In genomic region chr12:108802666-108803036, GRCh38 we compare ENCODE assay signal across 9 cellular contexts. TPM values are rescaled to one million over a fixed set of nuclear protein-coding genes. Genes with fewer than 3 reads are reported as not detected.
DNase-seq lines count a peak whose midpoint lies in the region; ATAC-seq and TF ChIP-seq lines count a peak whose summit lies in the region.
"Had no signal": no experiment of that assay in that cellular context is flagged by ENCODE, and none has a peak within 500 bp of the region (broad histone marks: within the 10 kb centered on the region; RNA-seq: fewer than 3 reads in every experiment).

No MANE protein-coding gene starts in this region.

- H3K79me2 ChIP-seq in fibroblast of lung (ENCODE audit: control insufficient read depth, insufficient read depth, low read length) = peaks cover 20% of the 10 kb centered on the region

- TF ChIP-seq CTCF in heart left ventricle (IDR thresholded peaks at IDR 0.05) (no peak), fibroblast of lung (conservative IDR thresholded peaks at IDR 0.05 in 1 of 2, IDR thresholded peaks at IDR 0.05 in 1 of 2; ENCODE audit: low read depth in 1 of 2, low read length in 2 of 2) (no peak), neutrophil (IDR thresholded peaks at IDR 0.05) (no peak)

- peak overlapping the region; percentile 65 to 96 (median 88) for H3K27ac ChIP-seq in heart left ventricle
- H3K27ac ChIP-seq in fibroblast of lung (ENCODE audit: insufficient read depth, low read length) = peak overlapping the region; percentile 96
- H3K27ac ChIP-seq in neutrophil = peak overlapping the region; percentile 65
- peak overlapping the region; percentile 87 for H3K27ac ChIP-seq in urinary bladder (ENCODE audit: low read depth)

- H3K27me3 ChIP-seq in heart left ventricle (no peaks in the 10 kb centered on the region), fibroblast of lung (ENCODE audit: control insufficient read depth, insufficient read depth, low read length) (no peaks in the 10 kb centered on the region), neutrophil (no peaks in the 10 kb centered on the region)

- H3K4me1 ChIP-seq in heart left ventricle = peaks cover 10 to 90% (median 59%) of the 10 kb centered on the region in 12 donors
- H3K4me1 ChIP-seq in fibroblast of lung (ENCODE audit: control insufficient read depth, extremely low read depth, insufficient read depth, low read length) = peaks cover 52% of the 10 kb centered on the region
- peaks cover 8 to 9% of the 10 kb centered on the region in 2 experiments for H3K4me1 ChIP-seq in neutrophil (ENCODE audit: control insufficient read depth in 1 of 2, insufficient read depth in 1 of 2, low read depth in 1 of 2, low read length in 1 of 2)
- H3K4me1 ChIP-seq in urinary bladder (ENCODE audit: insufficient read depth) = no peaks in the 10 kb centered on the region

- peak overlapping the region; percentile 76 for H3K4me2 ChIP-seq in fibroblast of lung (ENCODE audit: extremely low read depth, insufficient read depth, low read length)

- no peak overlapping the region for H2AFZ ChIP-seq in fibroblast of lung (ENCODE audit: low read length)

- peaks cover 3 to 90% (median 70%) of the 10 kb centered on the region in 9 donors for H3K36me3 ChIP-seq in heart left ventricle
- peaks cover 39% of the 10 kb centered on the region for H3K36me3 ChIP-seq in fibroblast of lung (ENCODE audit: control insufficient read depth, insufficient read depth, low read length)
- H3K36me3 ChIP-seq in neutrophil = peaks cover 84% of the 10 kb centered on the region
- H3K36me3 ChIP-seq in urinary bladder (ENCODE audit: insufficient read depth) = no peaks in the 10 kb centered on the region

- peak overlapping the region; percentile 60 for H3K9ac ChIP-seq in fibroblast of lung (ENCODE audit: insufficient read depth, low read length)

- no peaks in the 10 kb centered on the region for H4K20me1 ChIP-seq in fibroblast of lung (ENCODE audit: control insufficient read depth, extremely low read depth, insufficient read depth, low read length)

- no peak for DNase-seq in heart left ventricle
- DNase-seq in Right ventricle myocardium superior = no peak
- peak in 1 of 2 donors; percentile 48 for DNase-seq in fibroblast of lung (ENCODE audit: low read depth in 2 of 2)
- DNase-seq in GM19240 (ENCODE audit: insufficient read length, low spot score) = no peak
- DNase-seq in kidney tubule cell (ENCODE audit: low spot score) = no peak
- no peak for DNase-seq in NCI-H1436 (lab: John Stamatoyannopoulos, UW)
- DNase-seq: stimulated activated CD4-positive, alpha-beta T cell treated with anti-CD3 and anti-CD28 coated beads, Interleukin-15, amount 100 ng/mL, for 24 hours had no signal

- intact Hi-C loops in heart left ventricle (cut with DNase I) (loop anchor here (1.0 to 10.0 kb wide), 19 partner anchors 50 to 292 kb away; partner anchors contain the start of genes ISCU (in 8 of the 10), SART3 (in 5 of the 10), ALKBH2 (in 4 of the 10) and CORO1C (in 4 of the 10)), Right ventricle myocardium superior (cut with DNase I) (loop anchor here (2.0 to 10.0 kb wide), 4 partner anchors 75 to 240 kb away; partner anchors contain the start of genes ISCU and SART3)

- H3K9me3 ChIP-seq in heart left ventricle (peaks cover 0 to 1% (median 0%) of the 10 kb centered on the region in 12 donors), fibroblast of lung (ENCODE audit: control insufficient read depth, insufficient read depth, low read depth, low read length) (no peaks in the 10 kb centered on the region), neutrophil (no peaks in the 10 kb centered on the region)

- ATAC-seq in heart left ventricle = peak in 1 of 4 donors; percentile 3
- no peak for ATAC-seq in Right ventricle myocardium superior (ENCODE audit: poor library complexity)

- TF ChIP-seq POLR2A in heart left ventricle (IDR thresholded peaks at IDR 0.05) = no peak

- 10 to 28% (median 21%) methylated on average over 4 of the region's 4 CpGs for WGBS in heart left ventricle, 4 donors
- 28% methylated on average over 4 of the region's 4 CpGs for WGBS in urinary bladder

- H3K4me3 ChIP-seq in heart left ventricle (peak overlapping the region in 9 of 12 donors; percentile 1 to 48 (median 38)), fibroblast of lung (replicated peaks in 1 of 4; ENCODE audit: control extremely low read depth in 1 of 4, insufficient read depth in 1 of 4, low read depth in 3 of 4, low read length in 4 of 4) (peak overlapping the region in 3 of 4 experiments; percentile 12 to 35 (median 13)), neutrophil (ENCODE audit: low read depth in 1 of 2, low read length in 1 of 2) (no peak overlapping the region), urinary bladder (ENCODE audit: low read depth, low read length) (no peak overlapping the region)

RNA-seq across cellular contexts. Expression of gene SSH1, which starts 54.7 kb away (rescaled TPM):
- 10 to 100 TPM; 20.2 to 45.8 (median 34.3) TPM for total RNA-seq in heart left ventricle
- polyA plus RNA-seq in heart left ventricle = 10 to 100 TPM in 1 of 2 donors, 1 to 10 TPM in 1; 7.8 to 15.2 TPM
- 26.3 TPM for total RNA-seq in Right ventricle myocardium superior
- total RNA-seq in fibroblast of lung = 14.4 and 24.9 TPM in 2 replicates
- 22.1 and 31.9 TPM in 2 replicates for polyA plus RNA-seq in fibroblast of lung
- 21.3 and 23.4 TPM in 2 replicates for polyA plus RNA-seq in fibroblast of lung (2012)
- 66.6 and 95.5 TPM in 2 replicates for polyA minus RNA-seq in fibroblast of lung (ENCODE audit: low replicate concordance)
- 12.2 TPM for total RNA-seq in urinary bladder
- 12.5 TPM for polyA plus RNA-seq in urinary bladder

Comparison
In these comparisons a context has a peak if more than half of its experiments do, and no peak if none do; other contexts are left out.
1. H3K4me3 ChIP-seq: peak in heart left ventricle (9 of 12) and fibroblast of lung (3 of 4); none in neutrophil (0 of 2) and urinary bladder (single experiment).
2. Peak in every context shown above with its lines, with median percentiles within 50 percentile points of each other: H3K27ac ChIP-seq.